ENCODE assay signal across 10 cellular contexts in the genomic region with DNA sequence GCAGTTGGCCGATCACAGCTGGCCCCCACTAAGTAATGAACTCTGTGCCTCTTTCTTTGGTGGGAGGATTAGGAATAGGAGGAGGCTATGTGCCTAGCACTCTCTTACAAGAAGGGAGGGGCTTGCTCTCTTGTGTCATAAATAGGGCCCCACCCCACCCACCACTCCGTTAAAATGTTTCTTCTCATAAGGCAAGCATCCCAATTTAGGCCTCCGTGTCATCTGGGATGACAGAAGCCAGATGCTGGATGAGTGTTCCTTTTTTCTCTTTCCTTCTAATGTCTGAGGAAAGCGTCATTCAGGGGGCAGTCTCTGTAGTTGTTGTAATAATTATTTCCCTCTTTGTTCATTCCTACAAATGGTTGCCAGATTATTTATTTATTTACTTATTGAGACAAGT. TPM values are rescaled to one million over a fixed set of nuclear protein-coding genes. Genes with fewer than 3 reads are reported as not detected.
DNase-seq lines count a peak whose midpoint lies in the region; ATAC-seq, FAIRE-seq and TF ChIP-seq lines count a peak whose summit lies in the region.
"Had no signal": no experiment of that assay in that cellular context is flagged by ENCODE, and none has a peak within 500 bp of the region (broad histone marks: within the 10 kb centered on the region; RNA-seq: fewer than 3 reads in every experiment).

A gene with protein sequence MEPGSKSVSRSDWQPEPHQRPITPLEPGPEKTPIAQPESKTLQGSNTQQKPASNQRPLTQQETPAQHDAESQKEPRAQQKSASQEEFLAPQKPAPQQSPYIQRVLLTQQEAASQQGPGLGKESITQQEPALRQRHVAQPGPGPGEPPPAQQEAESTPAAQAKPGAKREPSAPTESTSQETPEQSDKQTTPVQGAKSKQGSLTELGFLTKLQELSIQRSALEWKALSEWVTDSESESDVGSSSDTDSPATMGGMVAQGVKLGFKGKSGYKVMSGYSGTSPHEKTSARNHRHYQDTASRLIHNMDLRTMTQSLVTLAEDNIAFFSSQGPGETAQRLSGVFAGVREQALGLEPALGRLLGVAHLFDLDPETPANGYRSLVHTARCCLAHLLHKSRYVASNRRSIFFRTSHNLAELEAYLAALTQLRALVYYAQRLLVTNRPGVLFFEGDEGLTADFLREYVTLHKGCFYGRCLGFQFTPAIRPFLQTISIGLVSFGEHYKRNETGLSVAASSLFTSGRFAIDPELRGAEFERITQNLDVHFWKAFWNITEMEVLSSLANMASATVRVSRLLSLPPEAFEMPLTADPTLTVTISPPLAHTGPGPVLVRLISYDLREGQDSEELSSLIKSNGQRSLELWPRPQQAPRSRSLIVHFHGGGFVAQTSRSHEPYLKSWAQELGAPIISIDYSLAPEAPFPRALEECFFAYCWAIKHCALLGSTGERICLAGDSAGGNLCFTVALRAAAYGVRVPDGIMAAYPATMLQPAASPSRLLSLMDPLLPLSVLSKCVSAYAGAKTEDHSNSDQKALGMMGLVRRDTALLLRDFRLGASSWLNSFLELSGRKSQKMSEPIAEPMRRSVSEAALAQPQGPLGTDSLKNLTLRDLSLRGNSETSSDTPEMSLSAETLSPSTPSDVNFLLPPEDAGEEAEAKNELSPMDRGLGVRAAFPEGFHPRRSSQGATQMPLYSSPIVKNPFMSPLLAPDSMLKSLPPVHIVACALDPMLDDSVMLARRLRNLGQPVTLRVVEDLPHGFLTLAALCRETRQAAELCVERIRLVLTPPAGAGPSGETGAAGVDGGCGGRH (minus strand): TSS at position 76 of the 400 bp plus-strand sequence. CDS start 239 bp downstream, outside the sequence.

- CTCF ChIA-PET in T-cell (lab: Charles Lee), result no interaction called here

- H3K4me1 ChIP-seq in neuronal stem cell (ENCODE audit: control insufficient read depth in 2 of 2, insufficient read depth in 1 of 2, low read depth in 1 of 2, low read length in 2 of 2), result peaks cover 6 to 13% of the 10 kb centered on the region in 2 donors
- H3K4me1 ChIP-seq in pancreas, result peaks cover 0 to 8% (median 0%) of the 10 kb centered on the region in 3 donors

- H3K36me3 ChIP-seq in neuronal stem cell (replicated peaks in 1 of 2; ENCODE audit: control insufficient read depth in 2 of 2, insufficient read depth in 2 of 2, low read length in 2 of 2) (no peaks in the 10 kb centered on the region), pancreas (no peaks in the 10 kb centered on the region)

- H2BK5ac ChIP-seq in neuronal stem cell (ENCODE audit: low read length), result no peak within 1 kb of the TSS

- no peak within 1 kb of the TSS for H3K18ac ChIP-seq in neuronal stem cell (ENCODE audit: low read length)

- H3K27ac Mint-ChIP-seq in T-cell, result peak within 1 kb of the TSS in 1 of 2 donors; percentile 39
- peak within 1 kb of the TSS; percentile 78 for H3K27ac Mint-ChIP-seq in glutamatergic neuron (ENCODE audit: unreplicated experiment)

- H4K8ac ChIP-seq in neuronal stem cell (ENCODE audit: low read depth, low read length), result no peak within 1 kb of the TSS

- peak within 1 kb of the TSS; percentile 8 for H2BK12ac ChIP-seq in neuronal stem cell (ENCODE audit: low read length)

- H3K4me2 ChIP-seq in neuronal stem cell (ENCODE audit: insufficient read depth, low read length, poor library complexity, severe bottlenecking), result no peak within 1 kb of the TSS

- TF ChIP-seq CTCF in glutamatergic neuron (IDR thresholded peaks at IDR 0.05; ENCODE audit: partially characterized antibody, unreplicated experiment), result no peak
- no peak for TF ChIP-seq CTCF in pancreas (IDR thresholded peaks at IDR 0.05)

- no peak within 1 kb of the TSS for H2BK15ac ChIP-seq in neuronal stem cell (ENCODE audit: low read length)

- H3K9ac ChIP-seq in neuronal stem cell (ENCODE audit: low read depth, low read length, poor library complexity), result no peak within 1 kb of the TSS

- H3K14ac ChIP-seq in neuronal stem cell (ENCODE audit: low read length), result no peak within 1 kb of the TSS

- in situ Hi-C loops in Caki2 (cut with HindIII; ENCODE audit: low pct_unique_long_range_greater_than_20kb, low sequenced_read_pairs), result loop anchor here (25.0 kb wide), 1 partner anchor 315 kb away; no protein-coding TSS in a partner anchor

- H3K4me3 ChIP-seq in neuronal stem cell (ENCODE audit: low read length in 2 of 2) (no peak within 1 kb of the TSS), pancreas (no peak within 1 kb of the TSS)

- intact Hi-C loops in pancreas (cut with DNase I), result no loop called here

- H3K23ac ChIP-seq in neuronal stem cell (ENCODE audit: low read depth, low read length, poor library complexity), result no peak within 1 kb of the TSS

- peaks cover 0 to 6% of the 10 kb centered on the region in 2 donors for H3K9me3 ChIP-seq in neuronal stem cell (replicated peaks in 1 of 2; ENCODE audit: control insufficient read depth in 2 of 2, insufficient read depth in 1 of 2, low read depth in 1 of 2, low read length in 2 of 2)
- H3K9me3 ChIP-seq in pancreas, result no peaks in the 10 kb centered on the region

- H3K9me3 Mint-ChIP-seq in T-cell (no peaks in the 10 kb centered on the region), glutamatergic neuron (ENCODE audit: unreplicated experiment) (peaks cover 12% of the 10 kb centered on the region)

- H3K36me3 Mint-ChIP-seq in T-cell (no peaks in the 10 kb centered on the region), glutamatergic neuron (ENCODE audit: unreplicated experiment) (no peaks in the 10 kb centered on the region)

- H3K27me3 Mint-ChIP-seq in T-cell, result no peaks in the 10 kb centered on the region
- H3K27me3 Mint-ChIP-seq in glutamatergic neuron (ENCODE audit: unreplicated experiment), result peaks cover 7% of the 10 kb centered on the region

- no peak within 1 kb of the TSS for H2AFZ ChIP-seq in neuronal stem cell (ENCODE audit: low read length)

- no peak within 1 kb of the TSS for H2BK120ac ChIP-seq in neuronal stem cell (ENCODE audit: low read depth, low read length)

- no peak within 1 kb of the TSS for H3K4ac ChIP-seq in neuronal stem cell (ENCODE audit: low read length)

- DNase-seq in Caki2 (ENCODE audit: low read depth) (no peak), T-cell (no peak), glutamatergic neuron (no peak), neuronal stem cell (ENCODE audit: low spot score) (no peak), pancreas (no peak), hippocampal formation (lab: John Stamatoyannopoulos, UW) (no peak)
- DNase-seq in stimulated activated CD4-positive, alpha-beta T cell treated with anti-CD3 and anti-CD28 coated beads, Interleukin-2, amount 100 ng/mL, for 24 hours, result no peak
- DNase-seq: DMS53; stimulated activated naive CD4-positive, alpha-beta T cell treated with Interleukin-2 at 50 U/mL for 16 hours had no signal

- no peak within 1 kb of the TSS for H2AK5ac ChIP-seq in neuronal stem cell (ENCODE audit: low read depth, low read length)

- ATAC-seq in T-cell (replicated peaks in 1 of 4) (no peak), GM19452 (IDR thresholded peaks at IDR 0.05; ENCODE audit: unreplicated experiment) (no peak), pancreas (no peak)

- WGBS in neuronal stem cell (ENCODE audit: extremely low coverage in 2 of 2, insufficient read length in 2 of 2, insufficient replicate concordance in 1 of 2), 2 donors, result no CpG with 5 or more reads among the region's 4 CpGs
- WGBS in pancreas, 2 donors, result 73 to 83% methylated on average over 4 of the region's 4 CpGs

- peaks cover 14 to 21% (median 15%) of the 10 kb centered on the region in 3 donors for H3K4me1 Mint-ChIP-seq in T-cell
- H3K4me1 Mint-ChIP-seq in glutamatergic neuron (ENCODE audit: low read depth, unreplicated experiment), result peaks cover 18% of the 10 kb centered on the region

- no peak for FAIRE-seq in pancreas (lab: Jason Lieb, UNC)

- peaks cover 0 to 11% (median 0%) of the 10 kb centered on the region in 3 experiments for H3K27me3 ChIP-seq in neuronal stem cell (ENCODE audit: control insufficient read depth in 3 of 3, insufficient read depth in 3 of 3, low read depth in 1 of 3, low read length in 3 of 3)
- no peaks in the 10 kb centered on the region for H3K27me3 ChIP-seq in pancreas

- H3K79me1 ChIP-seq in neuronal stem cell (ENCODE audit: low read depth, low read length), result no peaks in the 10 kb centered on the region

- no peak within 1 kb of the TSS for H3K4me3 Mint-ChIP-seq in T-cell
- H3K4me3 Mint-ChIP-seq in glutamatergic neuron (ENCODE audit: unreplicated experiment), result peak within 1 kb of the TSS; percentile 53

- POLR2A ChIA-PET in T-cell (lab: Charles Lee), result no interaction called here

- no peak within 1 kb of the TSS for H4K91ac ChIP-seq in neuronal stem cell (ENCODE audit: low read depth, low read length, poor library complexity)

- no peak within 1 kb of the TSS for H3K27ac ChIP-seq in neuronal stem cell (replicated peaks; ENCODE audit: low read length)
- H3K27ac ChIP-seq in pancreas, result no peak within 1 kb of the TSS

RNA-seq across cellular contexts. Expression of the gene that starts here (rescaled TPM):
- total RNA-seq in Caki2 (2014; rRNA removed; shearing (Covaris generic); ENCODE audit: low replicate concordance), result 5.7 and 13.1 TPM in 2 replicates
- total RNA-seq in T-cell, result 10 to 100 TPM; 16.2 to 44.4 (median 34.8) TPM
- 39.0 TPM for total RNA-seq in glutamatergic neuron (ENCODE audit: unreplicated experiment)
- 10.6 TPM for polyA plus RNA-seq in neuronal stem cell (2013, experiment 1 of 2)
- polyA plus RNA-seq in neuronal stem cell (2013, experiment 2 of 2), result 10.0 TPM
- total RNA-seq in pancreas, result 10 to 100 TPM in 1 of 6 donors, 1 to 10 TPM in 5; 1.6 to 14.4 (median 4.0) TPM
- polyA plus RNA-seq in pancreas, result 10 to 100 TPM in 1 of 2 donors, 1 to 10 TPM in 1; 6.4 to 38.3 TPM
